ENCODE assay signal across 28 cellular contexts in the genomic region with DNA sequence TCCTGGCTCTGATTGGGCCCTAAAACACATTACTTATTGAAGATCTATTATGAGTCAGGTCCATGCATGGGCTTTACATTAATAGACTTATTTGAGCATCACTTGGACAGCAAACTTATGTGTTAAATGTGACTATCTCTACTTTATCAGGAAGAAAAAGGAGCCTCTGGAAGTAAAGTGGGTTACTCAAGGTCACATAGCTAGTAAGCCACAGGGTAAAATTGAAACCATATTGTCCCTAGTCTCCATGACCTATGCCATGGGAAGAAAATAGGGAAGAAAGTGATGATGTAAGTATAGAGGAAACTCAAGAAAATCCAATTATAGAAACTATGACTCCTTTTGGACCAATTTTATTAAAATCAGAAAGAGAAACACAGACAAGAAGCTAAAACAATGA.
DNase-seq lines count a peak whose midpoint lies in the region; ATAC-seq, FAIRE-seq and TF ChIP-seq lines count a peak whose summit lies in the region.
"Had no signal": no experiment of that assay in that cellular context is flagged by ENCODE, and none has a peak within 500 bp of the region (broad histone marks: within the 10 kb centered on the region; RNA-seq: fewer than 3 reads in every experiment).

No MANE protein-coding gene starts in this region.

- no peak for TF ChIP-seq CTCF in AG10803 (conservative IDR thresholded peaks at IDR 0.05; ENCODE audit: low read length)
- no peak for TF ChIP-seq CTCF in HFF-Myc (IDR thresholded peaks at IDR 0.05; ENCODE audit: low read depth, low read length, missing control alignments)
- no peak for TF ChIP-seq CTCF in endothelial cell of umbilical vein (IDR thresholded peaks at IDR 0.05; ENCODE audit: extremely low read depth in 1 of 2, insufficient read depth in 1 of 2, low read depth in 1 of 2, low read length in 2 of 2)

- no peak overlapping the region for H2AFZ ChIP-seq in endothelial cell of umbilical vein (ENCODE audit: low read depth, low read length)

- H3K4me3 ChIP-seq in AG10803 (ENCODE audit: low read length) (no peak overlapping the region), HFF-Myc (replicated peaks; ENCODE audit: low read depth, low read length) (no peak overlapping the region), endothelial cell of umbilical vein (replicated peaks in 1 of 3; ENCODE audit: insufficient read depth in 1 of 3, low read depth in 1 of 3, low read length in 3 of 3) (no peak overlapping the region)
- H3K4me3 ChIP-seq: dorsolateral prefrontal cortex, lung, pancreas, upper lobe of left lung had no signal

- ATAC-seq in GM19324 (IDR thresholded peaks at IDR 0.05; ENCODE audit: low FRiP score, unreplicated experiment) = no peak
- ATAC-seq: activated naive CD8-positive, alpha-beta T cell treated with anti-CD3 and anti-CD28 coated beads, Interleukin-2, amount 50 U/mL, for 24 hours; pancreas; PC-3; Right ventricle myocardium inferior had no signal

- H3K9ac ChIP-seq in endothelial cell of umbilical vein (replicated peaks; ENCODE audit: extremely low read depth, insufficient read depth, low read length) = no peak overlapping the region

- H3K27ac ChIP-seq in endothelial cell of umbilical vein (ENCODE audit: insufficient read depth, low read depth, low read length) = peak overlapping the region; percentile 40
- H3K27ac ChIP-seq: dorsolateral prefrontal cortex, pancreas, upper lobe of left lung had no signal

- H3K27me3 ChIP-seq in endothelial cell of umbilical vein (ENCODE audit: control insufficient read depth in 2 of 2, insufficient read depth in 2 of 2, low read length in 2 of 2) = no peaks in the 10 kb centered on the region
- H3K27me3 ChIP-seq: dorsolateral prefrontal cortex, pancreas, upper lobe of left lung had no signal

- no peaks in the 10 kb centered on the region for H3K9me1 ChIP-seq in endothelial cell of umbilical vein (replicated peaks; ENCODE audit: control insufficient read depth, extremely low read depth, insufficient read depth, low read length)

- no TSS peak for BruUV-seq in endothelial cell of umbilical vein (replicated peaks; lab: Mats Ljungman, UMichigan)

- intact Hi-C loops in endothelial cell of umbilical vein (cut with micrococcal nuclease) = loop anchor here (5.0 kb wide), 1 partner anchor 55 kb away; no protein-coding TSS in a partner anchor

- H3K79me2 ChIP-seq in endothelial cell of umbilical vein (ENCODE audit: control insufficient read depth, insufficient read depth, low read length) = no peaks in the 10 kb centered on the region

- H3K36me3 ChIP-seq in endothelial cell of umbilical vein (ENCODE audit: control insufficient read depth in 2 of 2, extremely low read depth in 1 of 2, insufficient read depth in 2 of 2, low read length in 2 of 2) = no peaks in the 10 kb centered on the region
- H3K36me3 ChIP-seq: pancreas, upper lobe of left lung had no signal

- dilution Hi-C loops in endothelial cell of umbilical vein (cut with MboI; ENCODE audit: extremely low pct_ligation_motif_present, low sequenced_read_pairs) = no loop called here

- peaks cover 24% of the 10 kb centered on the region for H3K4me1 ChIP-seq in endothelial cell of umbilical vein (ENCODE audit: control insufficient read depth, extremely low read depth, insufficient read depth, low read length)
- H3K4me1 ChIP-seq: pancreas had no signal

- DNase-seq in AG10803 (ENCODE audit: low read depth) (peak; percentile 92), HFF-Myc (ENCODE audit: extremely low read depth, low read depth) (peak; percentile 75), endothelial cell of umbilical vein (ENCODE audit: low read depth, low spot score) (no peak), myocyte (ENCODE audit: low read depth) (peak; percentile 67), NCI-H187 (lab: John Stamatoyannopoulos, UW) (no peak), ACHN (no peak), DMS 273 (lab: John Stamatoyannopoulos, UW; ENCODE audit: unreplicated experiment) (no peak)
- DNase-seq: activated CD8-positive, alpha-beta memory T cell treated with anti-CD3 and anti-CD28 coated beads for 24 hours; activated gamma-delta T cell treated with Interleukin-2 at 50 U/mL for 16 hours; activated naive CD8-positive, alpha-beta T cell treated with anti-CD3 and anti-CD28 coated beads, Interleukin-2, amount 50 U/mL, for 24 hours; activated T-cell treated with anti-CD3 and anti-CD28 coated beads, Interleukin-2, amount 50 U/mL, for 24 hours; CD8-positive, alpha-beta memory T cell; dorsolateral prefrontal cortex; GDM1; IMR-90; NCI-H1092 treated with DMSO at 0.1 percent for 48 hours; NCI-H1930; NCI-H524; pancreas; PC-3; stimulated activated CD4-positive, alpha-beta T cell treated with anti-CD3 and anti-CD28 coated beads, Interleukin-2, amount 100 ng/mL, for 48 hours; substantia nigra; T-helper 2 cell had no signal

- H3K4me2 ChIP-seq in endothelial cell of umbilical vein (ENCODE audit: insufficient read depth, low read length) = no peak overlapping the region

- H3K9me3 ChIP-seq in endothelial cell of umbilical vein (replicated peaks; ENCODE audit: control insufficient read depth, insufficient read depth, low read length) = no peaks in the 10 kb centered on the region
- H3K9me3 ChIP-seq: pancreas, upper lobe of left lung had no signal

- no peak for TF ChIP-seq POLR2A in endothelial cell of umbilical vein (IDR thresholded peaks at IDR 0.05; ENCODE audit: low read depth, low read length)

- POLR2A ChIA-PET in endothelial cell of umbilical vein (lab: Charles Lee) = no interaction called here

- H4K20me1 ChIP-seq in endothelial cell of umbilical vein (replicated peaks; ENCODE audit: control insufficient read depth, extremely low read depth, insufficient read depth, low read length) = no peaks in the 10 kb centered on the region

- in situ Hi-C loops in ACHN (cut with HindIII; ENCODE audit: low pct_ligation_motif_present, low pct_unique_long_range_greater_than_20kb, low sequenced_read_pairs) = no loop called here

- CTCF ChIA-PET in endothelial cell of umbilical vein (lab: Charles Lee) = no interaction called here

- no peak for FAIRE-seq in endothelial cell of umbilical vein (lab: Jason Lieb, UNC)
- FAIRE-seq: frontal cortex, pancreas had no signal

TF ChIP-seq in endothelial cell of umbilical vein, 7 proteins besides CTCF, POLR2A, EP300 and RAD21:
- TF ChIP-seq, protein P1, sequence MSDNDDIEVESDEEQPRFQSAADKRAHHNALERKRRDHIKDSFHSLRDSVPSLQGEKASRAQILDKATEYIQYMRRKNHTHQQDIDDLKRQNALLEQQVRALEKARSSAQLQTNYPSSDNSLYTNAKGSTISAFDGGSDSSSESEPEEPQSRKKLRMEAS (IDR thresholded peaks at IDR 0.05; ENCODE audit: insufficient read depth, insufficient read length) = no peak
- no peak for TF ChIP-seq MYC (IDR thresholded peaks at IDR 0.05; ENCODE audit: low read depth, low read length)
- TF ChIP-seq GATA2 (IDR thresholded peaks at IDR 0.05; ENCODE audit: insufficient read depth, insufficient read length, low read depth, low read length) = no peak
- TF ChIP-seq POLR2AphosphoS5 (IDR thresholded peaks at IDR 0.05; ENCODE audit: insufficient read depth, low read depth, low read length) = no peak
- no peak for TF ChIP-seq EZH2 (IDR thresholded peaks at IDR 0.05; ENCODE audit: borderline replicate concordance, low read depth, low read length, severe bottlenecking)

Comparison
In these comparisons a context has a peak if more than half of its experiments do, and no peak if none do; other contexts are left out.
1. DNase-seq: peak in AG10803 (single experiment), HFF-Myc (single experiment) and myocyte (single experiment); none in endothelial cell of umbilical vein (single experiment), NCI-H187 (0 of 2), ACHN (single experiment) and DMS 273 (single experiment).